24 cellular contexts compared by ENCODE assay signal in genomic region chr12:59668678-59669077, GRCh38.
DNase-seq lines count a peak whose midpoint lies in the region; ATAC-seq and TF ChIP-seq lines count a peak whose summit lies in the region.
"Had no signal": no experiment of that assay in that cellular context is flagged by ENCODE, and none has a peak within 500 bp of the region (broad histone marks: within the 10 kb centered on the region; RNA-seq: fewer than 3 reads in every experiment).

No MANE protein-coding gene starts in this region.

- CTCF ChIA-PET in activated naive CD4-positive, alpha-beta T cell treated with anti-CD3 and anti-CD28 coated beads for 36 hours (lab: Charles Lee) = no interaction called here

- H3K36me3 ChIP-seq in subcutaneous abdominal adipose tissue (ENCODE audit: control insufficient read depth in 5 of 5, insufficient read depth in 5 of 5, low read length in 5 of 5) = no peaks in the 10 kb centered on the region
- H3K36me3 ChIP-seq: HAP-1, SJSA1 had no signal

- peak overlapping the region; percentile 88 for H3K27ac ChIP-seq in subcutaneous abdominal adipose tissue (ENCODE audit: low read depth, low read length)
- H3K27ac ChIP-seq: A549; BLaER1 treated with 17β-estradiol and CSF1 and Interleukin-3, amounts not matched to agents 10 nM and 100 nM; PC-9; SJSA1 had no signal

- H3K4me3 ChIP-seq in subcutaneous abdominal adipose tissue (ENCODE audit: low read depth in 1 of 5, low read length in 5 of 5) = no peak overlapping the region
- H3K4me3 ChIP-seq: A549; BLaER1 treated with 17β-estradiol and CSF1 and Interleukin-3, amounts not matched to agents 10 nM and 100 nM; HAP-1; K562; PC-9; SJSA1 had no signal

- no peaks in the 10 kb centered on the region for H3K27me3 ChIP-seq in subcutaneous abdominal adipose tissue (ENCODE audit: control insufficient read depth in 5 of 5, insufficient read depth in 4 of 5, low read length in 5 of 5)
- H3K27me3 ChIP-seq: BLaER1 treated with 17β-estradiol and CSF1 and Interleukin-3, amounts not matched to agents 10 nM and 100 nM; SJSA1 had no signal

- H3K4me1 Mint-ChIP-seq in activated naive CD4-positive, alpha-beta T cell treated with anti-CD3 and anti-CD28 coated beads, Interleukin-2, amount 50 U/mL, for 24 hours = peaks cover 50% of the 10 kb centered on the region
- peaks cover 27% of the 10 kb centered on the region for H3K4me1 Mint-ChIP-seq in activated naive CD4-positive, alpha-beta T cell treated with anti-CD3 and anti-CD28 coated beads for 36 hours (ENCODE audit: low read depth)
- H3K4me1 Mint-ChIP-seq in activated T-helper 17 cell treated with anti-CD3 and anti-CD28 coated beads, Interleukin-2, amount 50 U/mL, for 72 hours = peaks cover 11% of the 10 kb centered on the region
- no peaks in the 10 kb centered on the region for H3K4me1 Mint-ChIP-seq in chondrocyte (ENCODE audit: low read depth)

- H3K9me3 Mint-ChIP-seq in activated naive CD4-positive, alpha-beta T cell treated with anti-CD3 and anti-CD28 coated beads, Interleukin-2, amount 50 U/mL, for 24 hours = peaks cover 16% of the 10 kb centered on the region
- H3K9me3 Mint-ChIP-seq in activated naive CD4-positive, alpha-beta T cell treated with anti-CD3 and anti-CD28 coated beads for 36 hours = peaks cover 23% of the 10 kb centered on the region
- peaks cover 11% of the 10 kb centered on the region for H3K9me3 Mint-ChIP-seq in activated T-helper 17 cell treated with anti-CD3 and anti-CD28 coated beads, Interleukin-2, amount 50 U/mL, for 72 hours
- peaks cover 11% of the 10 kb centered on the region for H3K9me3 Mint-ChIP-seq in chondrocyte (ENCODE audit: low read depth)

- H3K4me1 ChIP-seq in subcutaneous abdominal adipose tissue (ENCODE audit: control insufficient read depth in 5 of 5, insufficient read depth in 5 of 5, low read length in 5 of 5) = peaks cover 0 to 27% (median 9%) of the 10 kb centered on the region in 5 donors
- H3K4me1 ChIP-seq: A549; BLaER1 treated with 17β-estradiol and CSF1 and Interleukin-3, amounts not matched to agents 10 nM and 100 nM; Caco-2; HAP-1; SJSA1 had no signal

- ATAC-seq in activated T-helper 17 cell treated with anti-CD3 and anti-CD28 coated beads, Interleukin-2, amount 50 U/mL, for 72 hours (replicated peaks) = peak; percentile 68
- ATAC-seq in HG03095 (IDR thresholded peaks at IDR 0.05; ENCODE audit: unreplicated experiment) = no peak
- ATAC-seq in GM18868 (IDR thresholded peaks at IDR 0.05; ENCODE audit: unreplicated experiment) = no peak
- ATAC-seq: A549, K562, Right ventricle myocardium inferior had no signal

- H3K27ac Mint-ChIP-seq in activated naive CD4-positive, alpha-beta T cell treated with anti-CD3 and anti-CD28 coated beads, Interleukin-2, amount 50 U/mL, for 24 hours = peak overlapping the region; percentile 20
- H3K27ac Mint-ChIP-seq in activated naive CD4-positive, alpha-beta T cell treated with anti-CD3 and anti-CD28 coated beads for 36 hours = no peak overlapping the region
- H3K27ac Mint-ChIP-seq in activated T-helper 17 cell treated with anti-CD3 and anti-CD28 coated beads, Interleukin-2, amount 50 U/mL, for 72 hours = no peak overlapping the region
- H3K27ac Mint-ChIP-seq in chondrocyte (ENCODE audit: unreplicated experiment) = peak overlapping the region; percentile 61
- H3K27ac Mint-ChIP-seq: CD4-positive, alpha-beta T cell; HFFc6 had no signal

- no peak overlapping the region for H3K4me3 Mint-ChIP-seq in activated naive CD4-positive, alpha-beta T cell treated with anti-CD3 and anti-CD28 coated beads, Interleukin-2, amount 50 U/mL, for 24 hours
- H3K4me3 Mint-ChIP-seq in activated naive CD4-positive, alpha-beta T cell treated with anti-CD3 and anti-CD28 coated beads for 36 hours = no peak overlapping the region
- peak overlapping the region; percentile 4 for H3K4me3 Mint-ChIP-seq in activated T-helper 17 cell treated with anti-CD3 and anti-CD28 coated beads, Interleukin-2, amount 50 U/mL, for 72 hours
- H3K4me3 Mint-ChIP-seq in chondrocyte (ENCODE audit: unreplicated experiment) = no peak overlapping the region
- H3K4me3 Mint-ChIP-seq: CD4-positive, alpha-beta T cell; HFFc6 had no signal

- H3K36me3 Mint-ChIP-seq in activated naive CD4-positive, alpha-beta T cell treated with anti-CD3 and anti-CD28 coated beads, Interleukin-2, amount 50 U/mL, for 24 hours = peaks cover 41% of the 10 kb centered on the region
- H3K36me3 Mint-ChIP-seq in activated naive CD4-positive, alpha-beta T cell treated with anti-CD3 and anti-CD28 coated beads for 36 hours (ENCODE audit: low read depth) = peaks cover 42% of the 10 kb centered on the region
- peaks cover 29% of the 10 kb centered on the region for H3K36me3 Mint-ChIP-seq in activated T-helper 17 cell treated with anti-CD3 and anti-CD28 coated beads, Interleukin-2, amount 50 U/mL, for 72 hours (ENCODE audit: low read depth)
- H3K36me3 Mint-ChIP-seq in chondrocyte (ENCODE audit: low read depth) = peaks cover 3% of the 10 kb centered on the region

- no peaks in the 10 kb centered on the region for H3K27me3 Mint-ChIP-seq in activated naive CD4-positive, alpha-beta T cell treated with anti-CD3 and anti-CD28 coated beads, Interleukin-2, amount 50 U/mL, for 24 hours
- H3K27me3 Mint-ChIP-seq in activated naive CD4-positive, alpha-beta T cell treated with anti-CD3 and anti-CD28 coated beads for 36 hours (ENCODE audit: low read depth) = no peaks in the 10 kb centered on the region
- H3K27me3 Mint-ChIP-seq in activated T-helper 17 cell treated with anti-CD3 and anti-CD28 coated beads, Interleukin-2, amount 50 U/mL, for 72 hours = no peaks in the 10 kb centered on the region
- no peaks in the 10 kb centered on the region for H3K27me3 Mint-ChIP-seq in chondrocyte (ENCODE audit: low read depth)
- H3K27me3 Mint-ChIP-seq: CD4-positive, alpha-beta T cell had no signal

- no peak for TF ChIP-seq CTCF in chondrocyte (IDR thresholded peaks at IDR 0.05)

- no peak overlapping the region for H3K9ac ChIP-seq in subcutaneous abdominal adipose tissue (ENCODE audit: low read length in 5 of 5)
- H3K9ac ChIP-seq: BLaER1 treated with 17β-estradiol and CSF1 and Interleukin-3, amounts not matched to agents 10 nM and 100 nM had no signal

- no peaks in the 10 kb centered on the region for H3K9me3 ChIP-seq in subcutaneous abdominal adipose tissue (ENCODE audit: control insufficient read depth in 5 of 5, low read length in 5 of 5)
- H3K9me3 ChIP-seq: Caco-2, HAP-1 had no signal

- no peak for DNase-seq in activated naive CD4-positive, alpha-beta T cell treated with anti-CD3 and anti-CD28 coated beads for 36 hours
- DNase-seq in chondrocyte (ENCODE audit: low spot score) = no peak
- DNase-seq: AML-193; Caco-2; CD4-positive, alpha-beta T cell; GOT3; HFFc6; Kasumi-1; NCI-H1105 treated with DMSO at 0.1 percent for 48 hours; NCI-H2029; NCI-H446 treated with DMSO at 0.1 percent for 48 hours; NCI-H526; PC-9 had no signal

- intact Hi-C loops in activated naive CD4-positive, alpha-beta T cell treated with anti-CD3 and anti-CD28 coated beads for 36 hours (cut with micrococcal nuclease) = no loop called here

Comparison
In these comparisons a context has a peak if more than half of its experiments do, and no peak if none do; other contexts are left out.
1. H3K27ac Mint-ChIP-seq: peak in activated naive CD4-positive, alpha-beta T cell treated with anti-CD3 and anti-CD28 coated beads, Interleukin-2, amount 50 U/mL, for 24 hours (single experiment) and chondrocyte (single experiment); none in activated naive CD4-positive, alpha-beta T cell treated with anti-CD3 and anti-CD28 coated beads for 36 hours (single experiment) and activated T-helper 17 cell treated with anti-CD3 and anti-CD28 coated beads, Interleukin-2, amount 50 U/mL, for 72 hours (single experiment).